ENCODE assay signal across 9 cellular contexts in the genomic region with DNA sequence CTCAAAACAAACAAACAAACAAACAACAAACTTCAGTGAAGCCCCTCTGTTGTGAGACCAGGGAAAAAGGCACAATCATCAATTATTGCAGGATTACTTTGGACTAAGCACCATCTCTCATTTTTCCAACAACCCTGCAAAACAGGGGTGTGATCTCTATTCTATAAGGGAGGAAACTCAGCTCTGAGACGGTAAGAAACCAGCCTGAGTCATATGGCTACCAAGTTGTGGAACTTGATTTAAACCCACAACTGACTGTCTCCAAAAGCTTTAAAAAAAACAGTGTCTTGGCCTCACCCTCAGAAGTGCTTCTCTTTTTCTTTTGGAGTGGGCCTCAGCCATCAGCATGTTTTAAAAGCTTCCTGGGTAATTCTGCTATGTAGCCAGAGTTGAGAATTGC. TPM values are rescaled to one million over a fixed set of nuclear protein-coding genes. Genes with fewer than 3 reads are reported as not detected.
DNase-seq lines count a peak whose midpoint lies in the region; ATAC-seq, FAIRE-seq and TF ChIP-seq lines count a peak whose summit lies in the region.
"Had no signal": no experiment of that assay in that cellular context is flagged by ENCODE, and none has a peak within 500 bp of the region (broad histone marks: within the 10 kb centered on the region; RNA-seq: fewer than 3 reads in every experiment).

No MANE protein-coding gene starts in this region.

- intact Hi-C loops in right cardiac atrium (cut with DNase I): no loop called here

- ATAC-seq in right cardiac atrium: peak; percentile 32 to 35

- H3K4me1 Mint-ChIP-seq in HFFc6 (ENCODE audit: low read depth): peaks cover 36% of the 10 kb centered on the region
- H3K4me1 Mint-ChIP-seq: brain had no signal

- FAIRE-seq in GM18507 (lab: Jason Lieb, UNC) (peak; percentile 95), H54 (lab: Jason Lieb, UNC) (no peak)

- peaks cover 5% of the 10 kb centered on the region for H3K4me1 ChIP-seq in right cardiac atrium (ENCODE audit: control insufficient read depth, insufficient read depth, low read length)

- no peaks in the 10 kb centered on the region for H3K27me3 ChIP-seq in right cardiac atrium (ENCODE audit: control insufficient read depth, insufficient read depth)

- no peak for TF ChIP-seq POLR2A in H54 (IDR thresholded peaks at IDR 0.05; ENCODE audit: low read depth, low read length)

- H3K27ac ChIP-seq in right cardiac atrium (ENCODE audit: low read length): no peak overlapping the region

- H3K27me3 Mint-ChIP-seq in HFFc6 (ENCODE audit: insufficient read depth): 0 out of 2 replicates have a peak, but pooled peaks cover 2% of the 10 kb centered on the region

- no peak for DNase-seq in GM18507 (ENCODE audit: extremely low spot score, insufficient read length, low read depth)
- DNase-seq in HFFc6: peak; percentile 42
- DNase-seq in NOMO-1 treated with dmso at 0.1 percent for 144 hours (lab: John Stamatoyannopoulos, UW; ENCODE audit: unreplicated experiment): peak; percentile 61
- no peak for DNase-seq in right cardiac atrium
- DNase-seq in H54 (ENCODE audit: insufficient read length, low spot score): no peak
- no peak for DNase-seq in foreskin melanocyte
- DNase-seq in activated CD4-positive, alpha-beta T cell treated with anti-CD3 and anti-CD28 coated beads for 4 hours: no peak
- DNase-seq in NCI-H1105 (lab: John Stamatoyannopoulos, UW): no peak

- no peak overlapping the region for H3K4me3 ChIP-seq in right cardiac atrium (ENCODE audit: low read length)

- WGBS in right cardiac atrium: 53% methylated on average over 1 of the region's 1 CpG

- H3K36me3 Mint-ChIP-seq in HFFc6 (ENCODE audit: low read depth): peaks cover 23% of the 10 kb centered on the region

- no peak overlapping the region for H3K4me3 Mint-ChIP-seq in HFFc6
- H3K4me3 Mint-ChIP-seq: brain had no signal

- TF ChIP-seq CTCF in HFFc6 (IDR thresholded peaks at IDR 0.05): no peak

- peaks cover 8% of the 10 kb centered on the region for H3K9me3 Mint-ChIP-seq in HFFc6

- no peaks in the 10 kb centered on the region for H3K9me3 ChIP-seq in right cardiac atrium (ENCODE audit: control insufficient read depth, low read length)

- peak overlapping the region; percentile 27; the same call in 1 of the 2 replicates for H3K27ac Mint-ChIP-seq in HFFc6
- H3K27ac Mint-ChIP-seq: brain had no signal

RNA-seq across cellular contexts. Expression of a gene that starts 49.8 kb away (rescaled TPM):
- total RNA-seq in HFFc6 (2021; fragmentation: NEBNext Ultra II Directional; extraction: Animal tissue kit (Norgen Biotek cat#: 25700)): 10 to 100 TPM; 19.7 to 26.0 (median 24.6) TPM
- 10 to 100 TPM; 10.3 to 15.2 (median 14.6) TPM for total RNA-seq in right cardiac atrium
- 7.5 TPM for polyA plus RNA-seq in right cardiac atrium

Comparison
In these comparisons a context has a peak if more than half of its experiments do, and no peak if none do; other contexts are left out.
1. DNase-seq: peak in HFFc6 (single experiment) and NOMO-1 treated with dmso at 0.1 percent for 144 hours (single experiment); none in GM18507 (single experiment), right cardiac atrium (0 of 3), H54 (single experiment), foreskin melanocyte (single experiment), activated CD4-positive, alpha-beta T cell treated with anti-CD3 and anti-CD28 coated beads for 4 hours (0 of 2) and NCI-H1105 (single experiment).